In the genomic region with DNA sequence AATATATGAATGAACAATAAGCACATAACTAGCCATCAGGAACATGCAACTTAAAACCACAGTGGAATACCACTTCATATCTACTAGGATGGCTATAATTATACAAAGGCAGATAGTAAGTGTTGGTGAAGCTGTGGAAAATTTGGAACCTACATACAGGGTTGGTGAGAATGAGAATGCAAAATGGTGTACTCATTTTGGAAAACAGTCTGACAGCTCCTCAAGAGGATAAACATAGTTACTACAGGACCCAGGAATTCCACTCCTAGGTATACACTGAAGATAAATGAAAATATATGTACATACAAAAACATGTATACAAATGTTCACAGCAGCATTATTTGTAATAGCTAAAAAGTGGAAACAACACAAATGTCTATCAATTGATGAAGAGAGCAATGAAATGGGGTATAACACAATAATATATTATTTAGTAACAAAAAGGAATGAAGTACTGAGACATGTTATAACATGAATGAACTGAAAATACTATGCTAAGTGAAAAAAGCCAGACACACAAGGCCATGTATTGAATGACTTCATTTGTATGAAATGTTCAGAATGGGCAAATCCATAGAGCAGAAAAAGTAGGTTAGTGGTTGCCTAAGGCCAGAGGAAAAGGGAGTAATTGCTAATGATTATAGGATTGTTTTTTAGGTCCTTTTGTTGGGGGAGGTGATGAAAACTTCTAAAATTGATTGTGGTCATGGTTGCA, we compare ENCODE assay signal across 11 cellular contexts. TPM values are rescaled to one million over a fixed set of nuclear protein-coding genes. Genes with fewer than 3 reads are reported as not detected.
A peak's percentile ranks its signal among the peaks of the same experiment; 100 is the strongest.
DNase-seq lines count a peak whose midpoint lies in the region; ATAC-seq, FAIRE-seq and TF ChIP-seq lines count a peak whose summit lies in the region.
"Had no signal": no experiment of that assay in that cellular context is flagged by ENCODE, and none has a peak within 500 bp of the region (broad histone marks: within the 10 kb centered on the region; RNA-seq: fewer than 3 reads in every experiment).

No MANE protein-coding gene starts in this region.

- TF ChIP-seq EP300 in Ishikawa (IDR thresholded peaks at IDR 0.05; ENCODE audit: borderline replicate concordance) = no peak

- TF ChIP-seq RAD21 in Ishikawa (IDR thresholded peaks at IDR 0.05; ENCODE audit: low read depth) = peak; percentile 37

- no peak overlapping the region for H3K4me3 ChIP-seq in WERI-Rb-1 (ENCODE audit: low read depth, low read length)

- H3K9me3 ChIP-seq in WERI-Rb-1 (ENCODE audit: severe bottlenecking) = no peaks in the 10 kb centered on the region

- H3K27me3 ChIP-seq in WERI-Rb-1 (ENCODE audit: insufficient read depth, low read depth, severe bottlenecking) = no peaks in the 10 kb centered on the region

- TF ChIP-seq CTCF in D721Med (IDR thresholded peaks at IDR 0.05; ENCODE audit: insufficient read depth, missing control alignments) = peak; percentile 19
- TF ChIP-seq CTCF in WERI-Rb-1 (IDR thresholded peaks at IDR 0.05; ENCODE audit: low read depth, low read length) = peak; percentile 19; the same call in 1 of the 2 replicates

- DNase-seq in D721Med (ENCODE audit: insufficient read length, low spot score) (no peak), WERI-Rb-1 (no peak), left lobe of liver (ENCODE audit: low spot score) (no peak), CD1c-positive myeloid dendritic cell (ENCODE audit: extremely low spot score) (no peak), NCI-H2029 treated with DMSO at 0.1 percent for 48 hours (lab: John Stamatoyannopoulos, UW) (no peak), NCI-H187 (lab: John Stamatoyannopoulos, UW) (no peak)
- DNase-seq: activated T-cell treated with anti-CD3 and anti-CD28 coated beads, Interleukin-2, amount 50 U/mL, for 24 hours; NCI-H1092 had no signal

- peaks cover 5% of the 10 kb centered on the region for H3K36me3 ChIP-seq in WERI-Rb-1

- ATAC-seq in left lobe of liver (peak; percentile 58), HG03442 (IDR thresholded peaks at IDR 0.05; ENCODE audit: unreplicated experiment) (no peak)

- no peak for FAIRE-seq in D721Med (lab: Jason Lieb, UNC)
- FAIRE-seq: islet of Langerhans had no signal

- no peak overlapping the region for H3K27ac ChIP-seq in WERI-Rb-1

TF ChIP-seq in Ishikawa, 13 proteins besides CTCF, POLR2A, EP300 and RAD21:
- TF ChIP-seq TCF12 (IDR thresholded peaks at IDR 0.05; ENCODE audit: low read depth) = no peak
- TF ChIP-seq, protein P1, sequence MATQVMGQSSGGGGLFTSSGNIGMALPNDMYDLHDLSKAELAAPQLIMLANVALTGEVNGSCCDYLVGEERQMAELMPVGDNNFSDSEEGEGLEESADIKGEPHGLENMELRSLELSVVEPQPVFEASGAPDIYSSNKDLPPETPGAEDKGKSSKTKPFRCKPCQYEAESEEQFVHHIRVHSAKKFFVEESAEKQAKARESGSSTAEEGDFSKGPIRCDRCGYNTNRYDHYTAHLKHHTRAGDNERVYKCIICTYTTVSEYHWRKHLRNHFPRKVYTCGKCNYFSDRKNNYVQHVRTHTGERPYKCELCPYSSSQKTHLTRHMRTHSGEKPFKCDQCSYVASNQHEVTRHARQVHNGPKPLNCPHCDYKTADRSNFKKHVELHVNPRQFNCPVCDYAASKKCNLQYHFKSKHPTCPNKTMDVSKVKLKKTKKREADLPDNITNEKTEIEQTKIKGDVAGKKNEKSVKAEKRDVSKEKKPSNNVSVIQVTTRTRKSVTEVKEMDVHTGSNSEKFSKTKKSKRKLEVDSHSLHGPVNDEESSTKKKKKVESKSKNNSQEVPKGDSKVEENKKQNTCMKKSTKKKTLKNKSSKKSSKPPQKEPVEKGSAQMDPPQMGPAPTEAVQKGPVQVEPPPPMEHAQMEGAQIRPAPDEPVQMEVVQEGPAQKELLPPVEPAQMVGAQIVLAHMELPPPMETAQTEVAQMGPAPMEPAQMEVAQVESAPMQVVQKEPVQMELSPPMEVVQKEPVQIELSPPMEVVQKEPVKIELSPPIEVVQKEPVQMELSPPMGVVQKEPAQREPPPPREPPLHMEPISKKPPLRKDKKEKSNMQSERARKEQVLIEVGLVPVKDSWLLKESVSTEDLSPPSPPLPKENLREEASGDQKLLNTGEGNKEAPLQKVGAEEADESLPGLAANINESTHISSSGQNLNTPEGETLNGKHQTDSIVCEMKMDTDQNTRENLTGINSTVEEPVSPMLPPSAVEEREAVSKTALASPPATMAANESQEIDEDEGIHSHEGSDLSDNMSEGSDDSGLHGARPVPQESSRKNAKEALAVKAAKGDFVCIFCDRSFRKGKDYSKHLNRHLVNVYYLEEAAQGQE (IDR thresholded peaks at IDR 0.05; ENCODE audit: low read depth) = no peak
- TF ChIP-seq TAF1 (IDR thresholded peaks at IDR 0.05; ENCODE audit: low read depth) = no peak
- no peak for TF ChIP-seq EGR1 (IDR thresholded peaks at IDR 0.05)
- TF ChIP-seq CREB1 (IDR thresholded peaks at IDR 0.05; ENCODE audit: low read depth) = no peak
- no peak for TF ChIP-seq ZBTB7A (IDR thresholded peaks at IDR 0.05; ENCODE audit: low read depth)
- TF ChIP-seq CEBPB (IDR thresholded peaks at IDR 0.05) = no peak
- TF ChIP-seq, protein P2, sequence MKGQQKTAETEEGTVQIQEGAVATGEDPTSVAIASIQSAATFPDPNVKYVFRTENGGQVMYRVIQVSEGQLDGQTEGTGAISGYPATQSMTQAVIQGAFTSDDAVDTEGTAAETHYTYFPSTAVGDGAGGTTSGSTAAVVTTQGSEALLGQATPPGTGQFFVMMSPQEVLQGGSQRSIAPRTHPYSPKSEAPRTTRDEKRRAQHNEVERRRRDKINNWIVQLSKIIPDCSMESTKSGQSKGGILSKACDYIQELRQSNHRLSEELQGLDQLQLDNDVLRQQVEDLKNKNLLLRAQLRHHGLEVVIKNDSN (IDR thresholded peaks at IDR 0.05) = no peak
- TF ChIP-seq FOXM1 (IDR thresholded peaks at IDR 0.05; ENCODE audit: borderline replicate concordance, low read depth) = no peak
- TF ChIP-seq YY1 (IDR thresholded peaks at IDR 0.05; ENCODE audit: low read depth) = no peak
- no peak for TF ChIP-seq NFIC (IDR thresholded peaks at IDR 0.05)
- no peak for TF ChIP-seq TEAD4 (IDR thresholded peaks at IDR 0.05)
- TF ChIP-seq, protein P3, sequence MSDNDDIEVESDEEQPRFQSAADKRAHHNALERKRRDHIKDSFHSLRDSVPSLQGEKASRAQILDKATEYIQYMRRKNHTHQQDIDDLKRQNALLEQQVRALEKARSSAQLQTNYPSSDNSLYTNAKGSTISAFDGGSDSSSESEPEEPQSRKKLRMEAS (IDR thresholded peaks at IDR 0.05) = no peak

RNA-seq across cellular contexts. Expression of a gene that starts 31.2 kb away (rescaled TPM):
- 27.4 TPM for total RNA-seq in left lobe of liver
